Comparison of ENCODE assay signal across 8 cellular contexts in genomic region chr12:34123092-34123491, GRCh38.
DNase-seq lines count a peak whose midpoint lies in the region; ATAC-seq lines count a peak whose summit lies in the region.

No MANE protein-coding gene starts in this region.

- intact Hi-C loops in left colon (cut with DNase I, micrococcal nuclease): loop anchor here in 1 of 2 donors (5.0 kb wide), 1 partner anchor 94 kb away; no protein-coding TSS in a partner anchor

- ATAC-seq in GM19351 (IDR thresholded peaks at IDR 0.05; ENCODE audit: unreplicated experiment): peak; percentile 84
- peak; percentile 35 for ATAC-seq in left colon

- DNase-seq in COLO668 (lab: John Stamatoyannopoulos, UW; ENCODE audit: unreplicated experiment) (peak; percentile 4), HT-29 (ENCODE audit: low spot score) (peak; percentile 78), NCI-H82 (lab: John Stamatoyannopoulos, UW) (peak; percentile 65), dermis blood vessel endothelial cell (peak; percentile 71), left colon (peak in 1 of 2 donors; percentile 15)
- peak; percentile 8 to 20 for DNase-seq in activated CD4-positive, alpha-beta T cell treated with anti-CD3 and anti-CD28 coated beads, Interleukin-2, amount 50 U/mL, for 4 hours
- peak in 2 of 3 experiments; percentile 14 to 32 for DNase-seq in stimulated activated CD4-positive, alpha-beta T cell treated with anti-CD3 and anti-CD28 coated beads, TNF-alpha, amount 100 ng/mL, for 24 hours (ENCODE audit: low read depth in 3 of 3)
